ENCODE assay signal across 2 cellular contexts in the genomic region with DNA sequence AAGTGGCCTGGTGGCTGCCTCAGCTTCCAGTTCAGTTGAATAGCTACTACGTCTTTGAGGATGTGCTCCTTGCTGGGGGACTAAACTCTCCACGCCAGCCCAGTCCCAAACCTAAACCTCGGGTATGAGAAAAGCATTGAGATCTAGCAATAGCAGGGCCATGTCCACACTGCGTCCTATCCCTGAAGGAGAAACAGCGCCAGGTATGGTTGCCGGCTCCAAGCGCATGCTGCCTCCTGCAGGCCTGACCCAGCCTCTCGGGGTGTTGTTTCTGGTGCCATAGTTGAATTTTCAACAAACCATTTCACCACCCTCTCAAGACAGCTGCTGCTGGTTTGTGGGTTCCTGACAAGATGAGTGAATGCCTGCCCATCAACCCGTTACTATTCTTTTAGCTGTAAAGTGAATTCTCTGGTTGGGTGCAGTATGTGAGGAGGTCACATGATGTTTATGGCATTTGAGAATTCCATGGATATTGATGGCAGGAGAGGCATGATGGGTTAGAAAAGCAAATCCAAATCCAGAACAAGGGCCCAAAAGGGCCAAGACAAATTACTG.
TF ChIP-seq lines count a peak whose summit lies in the region.

No MANE protein-coding gene starts in this region.

TF ChIP-seq in Ishikawa, 13 proteins besides CTCF, POLR2A, EP300 and RAD21:
- TF ChIP-seq TCF12 (IDR thresholded peaks at IDR 0.05; ENCODE audit: low read depth) (no peak), YY1 (IDR thresholded peaks at IDR 0.05; ENCODE audit: low read depth) (no peak), NFIC (IDR thresholded peaks at IDR 0.05) (no peak), TAF1 (IDR thresholded peaks at IDR 0.05; ENCODE audit: low read depth) (no peak), FOXM1 (IDR thresholded peaks at IDR 0.05; ENCODE audit: borderline replicate concordance, low read depth) (no peak)
- TF ChIP-seq, protein P1, sequence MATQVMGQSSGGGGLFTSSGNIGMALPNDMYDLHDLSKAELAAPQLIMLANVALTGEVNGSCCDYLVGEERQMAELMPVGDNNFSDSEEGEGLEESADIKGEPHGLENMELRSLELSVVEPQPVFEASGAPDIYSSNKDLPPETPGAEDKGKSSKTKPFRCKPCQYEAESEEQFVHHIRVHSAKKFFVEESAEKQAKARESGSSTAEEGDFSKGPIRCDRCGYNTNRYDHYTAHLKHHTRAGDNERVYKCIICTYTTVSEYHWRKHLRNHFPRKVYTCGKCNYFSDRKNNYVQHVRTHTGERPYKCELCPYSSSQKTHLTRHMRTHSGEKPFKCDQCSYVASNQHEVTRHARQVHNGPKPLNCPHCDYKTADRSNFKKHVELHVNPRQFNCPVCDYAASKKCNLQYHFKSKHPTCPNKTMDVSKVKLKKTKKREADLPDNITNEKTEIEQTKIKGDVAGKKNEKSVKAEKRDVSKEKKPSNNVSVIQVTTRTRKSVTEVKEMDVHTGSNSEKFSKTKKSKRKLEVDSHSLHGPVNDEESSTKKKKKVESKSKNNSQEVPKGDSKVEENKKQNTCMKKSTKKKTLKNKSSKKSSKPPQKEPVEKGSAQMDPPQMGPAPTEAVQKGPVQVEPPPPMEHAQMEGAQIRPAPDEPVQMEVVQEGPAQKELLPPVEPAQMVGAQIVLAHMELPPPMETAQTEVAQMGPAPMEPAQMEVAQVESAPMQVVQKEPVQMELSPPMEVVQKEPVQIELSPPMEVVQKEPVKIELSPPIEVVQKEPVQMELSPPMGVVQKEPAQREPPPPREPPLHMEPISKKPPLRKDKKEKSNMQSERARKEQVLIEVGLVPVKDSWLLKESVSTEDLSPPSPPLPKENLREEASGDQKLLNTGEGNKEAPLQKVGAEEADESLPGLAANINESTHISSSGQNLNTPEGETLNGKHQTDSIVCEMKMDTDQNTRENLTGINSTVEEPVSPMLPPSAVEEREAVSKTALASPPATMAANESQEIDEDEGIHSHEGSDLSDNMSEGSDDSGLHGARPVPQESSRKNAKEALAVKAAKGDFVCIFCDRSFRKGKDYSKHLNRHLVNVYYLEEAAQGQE (IDR thresholded peaks at IDR 0.05; ENCODE audit: low read depth) = no peak
- TF ChIP-seq, protein P2, sequence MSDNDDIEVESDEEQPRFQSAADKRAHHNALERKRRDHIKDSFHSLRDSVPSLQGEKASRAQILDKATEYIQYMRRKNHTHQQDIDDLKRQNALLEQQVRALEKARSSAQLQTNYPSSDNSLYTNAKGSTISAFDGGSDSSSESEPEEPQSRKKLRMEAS (IDR thresholded peaks at IDR 0.05) = no peak
- TF ChIP-seq, protein P3, sequence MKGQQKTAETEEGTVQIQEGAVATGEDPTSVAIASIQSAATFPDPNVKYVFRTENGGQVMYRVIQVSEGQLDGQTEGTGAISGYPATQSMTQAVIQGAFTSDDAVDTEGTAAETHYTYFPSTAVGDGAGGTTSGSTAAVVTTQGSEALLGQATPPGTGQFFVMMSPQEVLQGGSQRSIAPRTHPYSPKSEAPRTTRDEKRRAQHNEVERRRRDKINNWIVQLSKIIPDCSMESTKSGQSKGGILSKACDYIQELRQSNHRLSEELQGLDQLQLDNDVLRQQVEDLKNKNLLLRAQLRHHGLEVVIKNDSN (IDR thresholded peaks at IDR 0.05) = no peak

TF ChIP-seq in H1, 55 proteins besides CTCF, POLR2A, EP300 and RAD21:
- TF ChIP-seq SUZ12 (IDR thresholded peaks at IDR 0.05; ENCODE audit: low read length) = no peak
- TF ChIP-seq, protein P4, sequence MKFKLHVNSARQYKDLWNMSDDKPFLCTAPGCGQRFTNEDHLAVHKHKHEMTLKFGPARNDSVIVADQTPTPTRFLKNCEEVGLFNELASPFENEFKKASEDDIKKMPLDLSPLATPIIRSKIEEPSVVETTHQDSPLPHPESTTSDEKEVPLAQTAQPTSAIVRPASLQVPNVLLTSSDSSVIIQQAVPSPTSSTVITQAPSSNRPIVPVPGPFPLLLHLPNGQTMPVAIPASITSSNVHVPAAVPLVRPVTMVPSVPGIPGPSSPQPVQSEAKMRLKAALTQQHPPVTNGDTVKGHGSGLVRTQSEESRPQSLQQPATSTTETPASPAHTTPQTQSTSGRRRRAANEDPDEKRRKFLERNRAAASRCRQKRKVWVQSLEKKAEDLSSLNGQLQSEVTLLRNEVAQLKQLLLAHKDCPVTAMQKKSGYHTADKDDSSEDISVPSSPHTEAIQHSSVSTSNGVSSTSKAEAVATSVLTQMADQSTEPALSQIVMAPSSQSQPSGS (IDR thresholded peaks at IDR 0.05; ENCODE audit: low read length) = no peak
- TF ChIP-seq JUN (IDR thresholded peaks at IDR 0.05; ENCODE audit: low read depth, low read length) = no peak
- TF ChIP-seq, protein P5, sequence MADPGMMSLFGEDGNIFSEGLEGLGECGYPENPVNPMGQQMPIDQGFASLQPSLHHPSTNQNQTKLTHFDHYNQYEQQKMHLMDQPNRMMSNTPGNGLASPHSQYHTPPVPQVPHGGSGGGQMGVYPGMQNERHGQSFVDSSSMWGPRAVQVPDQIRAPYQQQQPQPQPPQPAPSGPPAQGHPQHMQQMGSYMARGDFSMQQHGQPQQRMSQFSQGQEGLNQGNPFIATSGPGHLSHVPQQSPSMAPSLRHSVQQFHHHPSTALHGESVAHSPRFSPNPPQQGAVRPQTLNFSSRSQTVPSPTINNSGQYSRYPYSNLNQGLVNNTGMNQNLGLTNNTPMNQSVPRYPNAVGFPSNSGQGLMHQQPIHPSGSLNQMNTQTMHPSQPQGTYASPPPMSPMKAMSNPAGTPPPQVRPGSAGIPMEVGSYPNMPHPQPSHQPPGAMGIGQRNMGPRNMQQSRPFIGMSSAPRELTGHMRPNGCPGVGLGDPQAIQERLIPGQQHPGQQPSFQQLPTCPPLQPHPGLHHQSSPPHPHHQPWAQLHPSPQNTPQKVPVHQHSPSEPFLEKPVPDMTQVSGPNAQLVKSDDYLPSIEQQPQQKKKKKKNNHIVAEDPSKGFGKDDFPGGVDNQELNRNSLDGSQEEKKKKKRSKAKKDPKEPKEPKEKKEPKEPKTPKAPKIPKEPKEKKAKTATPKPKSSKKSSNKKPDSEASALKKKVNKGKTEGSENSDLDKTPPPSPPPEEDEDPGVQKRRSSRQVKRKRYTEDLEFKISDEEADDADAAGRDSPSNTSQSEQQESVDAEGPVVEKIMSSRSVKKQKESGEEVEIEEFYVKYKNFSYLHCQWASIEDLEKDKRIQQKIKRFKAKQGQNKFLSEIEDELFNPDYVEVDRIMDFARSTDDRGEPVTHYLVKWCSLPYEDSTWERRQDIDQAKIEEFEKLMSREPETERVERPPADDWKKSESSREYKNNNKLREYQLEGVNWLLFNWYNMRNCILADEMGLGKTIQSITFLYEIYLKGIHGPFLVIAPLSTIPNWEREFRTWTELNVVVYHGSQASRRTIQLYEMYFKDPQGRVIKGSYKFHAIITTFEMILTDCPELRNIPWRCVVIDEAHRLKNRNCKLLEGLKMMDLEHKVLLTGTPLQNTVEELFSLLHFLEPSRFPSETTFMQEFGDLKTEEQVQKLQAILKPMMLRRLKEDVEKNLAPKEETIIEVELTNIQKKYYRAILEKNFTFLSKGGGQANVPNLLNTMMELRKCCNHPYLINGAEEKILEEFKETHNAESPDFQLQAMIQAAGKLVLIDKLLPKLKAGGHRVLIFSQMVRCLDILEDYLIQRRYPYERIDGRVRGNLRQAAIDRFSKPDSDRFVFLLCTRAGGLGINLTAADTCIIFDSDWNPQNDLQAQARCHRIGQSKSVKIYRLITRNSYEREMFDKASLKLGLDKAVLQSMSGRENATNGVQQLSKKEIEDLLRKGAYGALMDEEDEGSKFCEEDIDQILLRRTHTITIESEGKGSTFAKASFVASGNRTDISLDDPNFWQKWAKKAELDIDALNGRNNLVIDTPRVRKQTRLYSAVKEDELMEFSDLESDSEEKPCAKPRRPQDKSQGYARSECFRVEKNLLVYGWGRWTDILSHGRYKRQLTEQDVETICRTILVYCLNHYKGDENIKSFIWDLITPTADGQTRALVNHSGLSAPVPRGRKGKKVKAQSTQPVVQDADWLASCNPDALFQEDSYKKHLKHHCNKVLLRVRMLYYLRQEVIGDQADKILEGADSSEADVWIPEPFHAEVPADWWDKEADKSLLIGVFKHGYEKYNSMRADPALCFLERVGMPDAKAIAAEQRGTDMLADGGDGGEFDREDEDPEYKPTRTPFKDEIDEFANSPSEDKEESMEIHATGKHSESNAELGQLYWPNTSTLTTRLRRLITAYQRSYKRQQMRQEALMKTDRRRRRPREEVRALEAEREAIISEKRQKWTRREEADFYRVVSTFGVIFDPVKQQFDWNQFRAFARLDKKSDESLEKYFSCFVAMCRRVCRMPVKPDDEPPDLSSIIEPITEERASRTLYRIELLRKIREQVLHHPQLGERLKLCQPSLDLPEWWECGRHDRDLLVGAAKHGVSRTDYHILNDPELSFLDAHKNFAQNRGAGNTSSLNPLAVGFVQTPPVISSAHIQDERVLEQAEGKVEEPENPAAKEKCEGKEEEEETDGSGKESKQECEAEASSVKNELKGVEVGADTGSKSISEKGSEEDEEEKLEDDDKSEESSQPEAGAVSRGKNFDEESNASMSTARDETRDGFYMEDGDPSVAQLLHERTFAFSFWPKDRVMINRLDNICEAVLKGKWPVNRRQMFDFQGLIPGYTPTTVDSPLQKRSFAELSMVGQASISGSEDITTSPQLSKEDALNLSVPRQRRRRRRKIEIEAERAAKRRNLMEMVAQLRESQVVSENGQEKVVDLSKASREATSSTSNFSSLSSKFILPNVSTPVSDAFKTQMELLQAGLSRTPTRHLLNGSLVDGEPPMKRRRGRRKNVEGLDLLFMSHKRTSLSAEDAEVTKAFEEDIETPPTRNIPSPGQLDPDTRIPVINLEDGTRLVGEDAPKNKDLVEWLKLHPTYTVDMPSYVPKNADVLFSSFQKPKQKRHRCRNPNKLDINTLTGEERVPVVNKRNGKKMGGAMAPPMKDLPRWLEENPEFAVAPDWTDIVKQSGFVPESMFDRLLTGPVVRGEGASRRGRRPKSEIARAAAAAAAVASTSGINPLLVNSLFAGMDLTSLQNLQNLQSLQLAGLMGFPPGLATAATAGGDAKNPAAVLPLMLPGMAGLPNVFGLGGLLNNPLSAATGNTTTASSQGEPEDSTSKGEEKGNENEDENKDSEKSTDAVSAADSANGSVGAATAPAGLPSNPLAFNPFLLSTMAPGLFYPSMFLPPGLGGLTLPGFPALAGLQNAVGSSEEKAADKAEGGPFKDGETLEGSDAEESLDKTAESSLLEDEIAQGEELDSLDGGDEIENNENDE (IDR thresholded peaks at IDR 0.05; ENCODE audit: insufficient replicate concordance, low read length) = no peak
- no peak for TF ChIP-seq TBP (IDR thresholded peaks at IDR 0.05; ENCODE audit: low read depth, low read length)
- TF ChIP-seq RBBP5 (IDR thresholded peaks at IDR 0.05; ENCODE audit: borderline replicate concordance, low read depth, low read length) = no peak
- no peak for TF ChIP-seq KDM4A (IDR thresholded peaks at IDR 0.05; ENCODE audit: low read depth, low read length, severe bottlenecking)
- no peak for TF ChIP-seq GABPA (IDR thresholded peaks at IDR 0.05; ENCODE audit: borderline replicate concordance, insufficient read depth, low read length)
- TF ChIP-seq CBX8 (IDR thresholded peaks at IDR 0.05; ENCODE audit: borderline replicate concordance, low read depth, low read length) = no peak
- no peak for TF ChIP-seq JUND (IDR thresholded peaks at IDR 0.05; ENCODE audit: low read length)
- no peak for TF ChIP-seq TEAD4 (IDR thresholded peaks at IDR 0.05; ENCODE audit: low read depth, low read length)
- TF ChIP-seq HDAC2 (IDR thresholded peaks at IDR 0.05; ENCODE audit: borderline replicate concordance in 1 of 2, low read depth in 2 of 2, low read length in 2 of 2) = no peak
- no peak for TF ChIP-seq TAF1 (IDR thresholded peaks at IDR 0.05; ENCODE audit: low read depth, low read length)
- TF ChIP-seq NANOG (IDR thresholded peaks at IDR 0.05; ENCODE audit: insufficient read depth, low read depth, low read length, poor library complexity, severe bottlenecking) = no peak
- no peak for TF ChIP-seq SIRT6 (IDR thresholded peaks at IDR 0.05; ENCODE audit: low read length)
